Comparison of ENCODE assay signal across 8 cellular contexts in genomic region chr16:88468289-88469129, GRCh38. TPM values are rescaled to one million over a fixed set of nuclear protein-coding genes. Genes with fewer than 3 reads are reported as not detected.
DNase-seq lines count a peak whose midpoint lies in the region; ATAC-seq, FAIRE-seq and TF ChIP-seq lines count a peak whose summit lies in the region.

No MANE protein-coding gene starts in this region.

- TF ChIP-seq CTCF in GM12865 (IDR thresholded peaks at IDR 0.05; ENCODE audit: insufficient read depth, low read depth, low read length, missing control alignments) (no peak), GM20000 (IDR thresholded peaks at IDR 0.05; ENCODE audit: extremely low read depth, missing control alignments) (no peak)

- ATAC-seq in HG02588 (IDR thresholded peaks at IDR 0.05; ENCODE audit: unreplicated experiment) (no peak), GM21723 (IDR thresholded peaks at IDR 0.05; ENCODE audit: unreplicated experiment) (no peak), HG03460 (IDR thresholded peaks at IDR 0.05; ENCODE audit: unreplicated experiment) (no peak)

- FAIRE-seq in frontal cortex (lab: Jason Lieb, UNC), result no peak

- no peak overlapping the region for H3K4me3 ChIP-seq in GM12865 (ENCODE audit: low read depth, low read length)

- DNase-seq in A172 (ENCODE audit: low spot score) (peak; percentile 38), GM12865 (ENCODE audit: low read depth) (peak; percentile 24), RPMI8226 (peak; percentile 40), frontal cortex (ENCODE audit: low spot score in 2 of 2) (peak; percentile 51), GM20000 (ENCODE audit: low spot score) (no peak)

RNA-seq across cellular contexts. Expression of gene ZFPM1, which starts 15.4 kb away (rescaled TPM):
- 0.95 and 1.4 TPM in 2 replicates for total RNA-seq in A172 (2014; rRNA removed; shearing (Covaris generic))
- total RNA-seq in frontal cortex, result 1.2 TPM
